In genomic region chr11:96186806-96187205, GRCh38 we compare ENCODE assay signal across 18 cellular contexts.
A peak's percentile ranks its signal among the peaks of the same experiment; 100 is the strongest.
DNase-seq lines count a peak whose midpoint lies in the region; ATAC-seq lines count a peak whose summit lies in the region.
"Had no signal": no experiment of that assay in that cellular context is flagged by ENCODE, and none has a peak within 500 bp of the region (broad histone marks: within the 10 kb centered on the region; RNA-seq: fewer than 3 reads in every experiment).

No MANE protein-coding gene starts in this region.

- H3K36me3 ChIP-seq in BLaER1 (no peaks in the 10 kb centered on the region), mesenchymal stem cell (ENCODE audit: control insufficient read depth in 1 of 2, insufficient read depth in 2 of 2, low read depth in 1 of 2, low read length in 2 of 2) (no peaks in the 10 kb centered on the region)
- H3K36me3 ChIP-seq: WERI-Rb-1 had no signal

- H3K27ac ChIP-seq in BLaER1 (no peak overlapping the region), mesenchymal stem cell (ENCODE audit: low read length, poor library complexity, severe bottlenecking) (peak overlapping the region; percentile 14)
- H3K27ac ChIP-seq: KMS-11, WERI-Rb-1 had no signal

- no peak overlapping the region for H3K9ac ChIP-seq in BLaER1
- peak overlapping the region; percentile 86 for H3K9ac ChIP-seq in mesenchymal stem cell (ENCODE audit: low read length)
- H3K9ac ChIP-seq: KMS-11 had no signal

- no peak overlapping the region for H3K23ac ChIP-seq in mesenchymal stem cell (ENCODE audit: low read length in 2 of 2)

- peak overlapping the region; percentile 66 for H3K4me3 Mint-ChIP-seq in activated naive CD8-positive, alpha-beta T cell treated with anti-CD3 and anti-CD28 coated beads, Interleukin-2, amount 50 U/mL, for 24 hours
- H3K4me3 Mint-ChIP-seq: brain; dendritic cell treated with granulocyte-macrophage colony-stimulating factor and Interleukin-4, amounts not matched to agents 40 ng/mL and 50 ng/mL, for 4 days had no signal

- H2BK120ac ChIP-seq in mesenchymal stem cell (ENCODE audit: low read depth, low read length), result no peak overlapping the region

- no CpG with 5 or more reads among the region's 1 CpG for WGBS in mesenchymal stem cell

- peak overlapping the region; percentile 94 for H3K27ac Mint-ChIP-seq in activated naive CD8-positive, alpha-beta T cell treated with anti-CD3 and anti-CD28 coated beads, Interleukin-2, amount 50 U/mL, for 24 hours
- H3K27ac Mint-ChIP-seq: dendritic cell treated with granulocyte-macrophage colony-stimulating factor and Interleukin-4, amounts not matched to agents 40 ng/mL and 50 ng/mL, for 4 days had no signal

- peaks cover 12% of the 10 kb centered on the region for H3K36me3 Mint-ChIP-seq in activated naive CD8-positive, alpha-beta T cell treated with anti-CD3 and anti-CD28 coated beads, Interleukin-2, amount 50 U/mL, for 24 hours (ENCODE audit: low read depth)

- H4K91ac ChIP-seq in mesenchymal stem cell (ENCODE audit: low read length), result no peak overlapping the region

- H3K14ac ChIP-seq in mesenchymal stem cell (ENCODE audit: low read length in 2 of 2), result no peak overlapping the region

- H3K27me3 Mint-ChIP-seq in activated naive CD8-positive, alpha-beta T cell treated with anti-CD3 and anti-CD28 coated beads, Interleukin-2, amount 50 U/mL, for 24 hours, result peaks cover 2% of the 10 kb centered on the region
- H3K27me3 Mint-ChIP-seq: brain; stimulated activated naive CD8-positive, alpha-beta T cell treated with anti-CD3 and anti-CD28 coated beads, Interleukin-15, amount 100 ng/mL, for 72 hours had no signal

- H3K4me1 Mint-ChIP-seq in activated naive CD8-positive, alpha-beta T cell treated with anti-CD3 and anti-CD28 coated beads, Interleukin-2, amount 50 U/mL, for 24 hours, result peaks cover 78% of the 10 kb centered on the region

- H3K9me3 ChIP-seq in BLaER1 (peaks cover 1% of the 10 kb centered on the region; the same call in 1 of the 2 replicates), mesenchymal stem cell (ENCODE audit: control insufficient read depth, low read length) (no peaks in the 10 kb centered on the region)

- no peak overlapping the region for H2AFZ ChIP-seq in mesenchymal stem cell (ENCODE audit: low read depth, low read length)

- no peak overlapping the region for H2BK15ac ChIP-seq in mesenchymal stem cell (ENCODE audit: low read depth, poor library complexity, severe bottlenecking)

- peaks cover 16% of the 10 kb centered on the region for H3K79me1 ChIP-seq in mesenchymal stem cell (replicated peaks; ENCODE audit: low read length, poor library complexity, severe bottlenecking)

- H2AK5ac ChIP-seq in mesenchymal stem cell (ENCODE audit: low read length, severe bottlenecking), result no peak overlapping the region

- peaks cover 3% of the 10 kb centered on the region for H3K9me3 Mint-ChIP-seq in activated naive CD8-positive, alpha-beta T cell treated with anti-CD3 and anti-CD28 coated beads, Interleukin-2, amount 50 U/mL, for 24 hours
- H3K9me3 Mint-ChIP-seq: dendritic cell treated with granulocyte-macrophage colony-stimulating factor and Interleukin-4, amounts not matched to agents 40 ng/mL and 50 ng/mL, for 4 days; stimulated activated naive CD8-positive, alpha-beta T cell treated with anti-CD3 and anti-CD28 coated beads, Interleukin-15, amount 100 ng/mL, for 72 hours had no signal

- H3K4me1 ChIP-seq in BLaER1 (peaks cover 47% of the 10 kb centered on the region), mesenchymal stem cell (ENCODE audit: control insufficient read depth, insufficient read depth, low read depth, low read length) (peaks cover 8% of the 10 kb centered on the region)

- H2BK5ac ChIP-seq in mesenchymal stem cell (ENCODE audit: low read depth, low read length, poor library complexity, severe bottlenecking), result no peak overlapping the region

- ATAC-seq in activated naive CD8-positive, alpha-beta T cell treated with anti-CD3 and anti-CD28 coated beads, Interleukin-2, amount 50 U/mL, for 24 hours, result peak; percentile 2
- no peak for ATAC-seq in GM18870 (IDR thresholded peaks at IDR 0.05; ENCODE audit: unreplicated experiment)
- ATAC-seq: left lobe of liver; Right ventricle myocardium inferior; stimulated activated naive CD8-positive, alpha-beta T cell treated with anti-CD3 and anti-CD28 coated beads, Interleukin-15, amount 100 ng/mL, for 72 hours had no signal

- no peak overlapping the region for H3K4ac ChIP-seq in mesenchymal stem cell (ENCODE audit: low read depth in 1 of 2, low read length in 2 of 2)

- H3K4me2 ChIP-seq in BLaER1 (peak overlapping the region; percentile 70; the same call in 1 of the 2 replicates), mesenchymal stem cell (ENCODE audit: low read length, poor library complexity, severe bottlenecking) (no peak overlapping the region)
- H3K4me2 ChIP-seq: KMS-11 had no signal

- no peaks in the 10 kb centered on the region for H4K20me1 ChIP-seq in BLaER1

- H3K27me3 ChIP-seq in BLaER1 (no peaks in the 10 kb centered on the region), mesenchymal stem cell (ENCODE audit: control insufficient read depth in 1 of 2, insufficient read depth in 1 of 2, low read length in 2 of 2) (no peaks in the 10 kb centered on the region)

- H4K8ac ChIP-seq in mesenchymal stem cell (ENCODE audit: low read length), result no peak overlapping the region

- no peak overlapping the region for H2BK12ac ChIP-seq in mesenchymal stem cell (ENCODE audit: low read length in 2 of 2)

- DNase-seq in ELR (ENCODE audit: low read depth) (peak; percentile 64), mesenchymal stem cell (no peak), activated gamma-delta T cell treated with Interleukin-2 at 50 U/mL for 16 hours (no peak), SW480 (ENCODE audit: low spot score) (no peak)
- no peak for DNase-seq in activated naive CD8-positive, alpha-beta T cell treated with anti-CD3 and anti-CD28 coated beads, Interleukin-2, amount 50 U/mL, for 24 hours
- DNase-seq: activated gamma-delta T cell; NCI-H1048; NCI-H2081 treated with DMSO at 0.1 percent for 48 hours; NCI-H510A treated with DMSO at 0.1 percent for 48 hours; stimulated activated naive CD8-positive, alpha-beta T cell treated with anti-CD3 and anti-CD28 coated beads, Interleukin-15, amount 100 ng/mL, for 72 hours; WERI-Rb-1 had no signal

- H3K4me3 ChIP-seq in BLaER1 (no peak overlapping the region), mesenchymal stem cell (ENCODE audit: insufficient read depth in 1 of 2, low read depth in 1 of 2, low read length in 2 of 2) (no peak overlapping the region)

- no peak overlapping the region for H3K18ac ChIP-seq in mesenchymal stem cell (ENCODE audit: low read depth in 1 of 2, low read length in 2 of 2)
